9 cellular contexts compared by ENCODE assay signal in the genomic region with DNA sequence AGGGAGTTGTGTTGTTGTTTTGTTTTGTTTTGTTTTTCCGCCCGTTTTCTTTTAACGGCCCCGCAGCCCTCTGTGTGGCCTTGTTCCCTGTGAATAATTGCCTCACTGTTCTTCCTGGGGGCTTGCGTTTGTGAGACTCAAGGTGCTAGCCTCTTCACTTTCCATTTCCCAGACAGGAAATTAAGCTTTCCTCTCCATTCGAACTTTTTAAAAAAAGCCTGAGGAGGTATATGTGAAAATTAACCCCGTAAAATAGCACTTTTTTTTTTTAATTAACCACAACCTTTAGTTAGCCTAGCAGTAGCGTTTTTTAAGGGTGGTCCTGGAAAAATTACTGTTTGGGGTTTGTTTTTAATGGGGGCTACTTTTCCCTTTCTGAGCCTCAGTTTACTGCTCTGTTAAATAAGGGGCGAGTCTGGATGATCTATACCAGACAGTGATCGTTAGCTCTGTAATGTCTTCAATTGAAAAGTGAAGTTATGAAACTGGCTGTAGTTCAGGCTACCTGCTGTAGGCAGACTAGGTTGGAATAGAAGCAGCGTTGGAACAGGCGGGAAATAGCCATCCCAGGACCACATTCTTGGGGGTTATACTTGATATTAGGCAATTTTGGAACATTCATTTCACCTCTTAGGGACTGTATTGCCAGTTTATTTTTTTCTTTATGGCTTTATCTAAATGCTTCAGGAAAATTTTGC. TPM values are rescaled to one million over a fixed set of nuclear protein-coding genes. Genes with fewer than 3 reads are reported as not detected.
DNase-seq lines count a peak whose midpoint lies in the region; FAIRE-seq and TF ChIP-seq lines count a peak whose summit lies in the region.
"Had no signal": no experiment of that assay in that cellular context is flagged by ENCODE, and none has a peak within 500 bp of the region (broad histone marks: within the 10 kb centered on the region; RNA-seq: fewer than 3 reads in every experiment).

No MANE protein-coding gene starts in this region.

- no peak for TF ChIP-seq RAD21 in liver (IDR thresholded peaks at IDR 0.05)

- TF ChIP-seq CTCF in liver (IDR thresholded peaks at IDR 0.05; ENCODE audit: low read depth, low read length, missing input control) (no peak), uterus (IDR thresholded peaks at IDR 0.05) (no peak)

- intact Hi-C loops in uterus (cut with DNase I; ENCODE audit: low total_unique reads), result no loop called here

- no peaks in the 10 kb centered on the region for H3K36me3 ChIP-seq in adipocyte (ENCODE audit: control insufficient read depth, insufficient read depth, low read length, severe bottlenecking)
- no peaks in the 10 kb centered on the region for H3K36me3 ChIP-seq in liver (ENCODE audit: control insufficient read depth in 4 of 4, insufficient read depth in 3 of 4, low read depth in 1 of 4, low read length in 3 of 4)
- H3K36me3 ChIP-seq in uterus, result no peaks in the 10 kb centered on the region

- peak overlapping the region; percentile 84 to 97 for H3K27ac ChIP-seq in liver (ENCODE audit: low read depth in 1 of 2, low read length in 2 of 2)
- H3K27ac ChIP-seq in uterus, result peak overlapping the region; percentile 87 to 97

- no peaks in the 10 kb centered on the region for H3K27me3 ChIP-seq in adipocyte (replicated peaks; ENCODE audit: control insufficient read depth, insufficient read depth, low read length)
- H3K27me3 ChIP-seq in liver (ENCODE audit: control insufficient read depth in 4 of 4, insufficient read depth in 4 of 4, low read length in 3 of 4), result no peaks in the 10 kb centered on the region
- no peaks in the 10 kb centered on the region for H3K27me3 ChIP-seq in uterus

- DNase-seq in NK-92 treated with Interleukin-12 subunit alpha and Interleukin-12 subunit beta, amount 100 ng/mL, for 24 hours (lab: John Stamatoyannopoulos, UW), result peak; percentile 40
- no peak for DNase-seq in NK-92 (lab: John Stamatoyannopoulos, UW; ENCODE audit: unreplicated experiment)
- no peak for DNase-seq in HTR-8/SVneo (ENCODE audit: insufficient read length, low spot score)
- peak; percentile 43 for DNase-seq in adipocyte (ENCODE audit: low read depth)
- DNase-seq in uterus, result no peak
- no peak for DNase-seq in NCI-H2196 treated with DMSO at 0.1 percent for 48 hours (lab: John Stamatoyannopoulos, UW; ENCODE audit: unreplicated experiment)
- no peak for DNase-seq in NCI-H2081 treated with DMSO at 0.1 percent for 48 hours (lab: John Stamatoyannopoulos, UW)

- no peaks in the 10 kb centered on the region for H3K9me3 ChIP-seq in adipocyte (ENCODE audit: control insufficient read depth, low read length)
- no peaks in the 10 kb centered on the region for H3K9me3 ChIP-seq in liver (ENCODE audit: control insufficient read depth in 4 of 4, low read length in 3 of 4)
- no peaks in the 10 kb centered on the region for H3K9me3 ChIP-seq in uterus

- H3K4me1 ChIP-seq in adipocyte (ENCODE audit: control insufficient read depth, insufficient read depth, low read length) (peaks cover 43% of the 10 kb centered on the region), liver (ENCODE audit: control insufficient read depth in 4 of 4, insufficient read depth in 4 of 4, low read length in 3 of 4) (peaks cover 3 to 35% (median 24%) of the 10 kb centered on the region in 4 donors), uterus (peaks cover 0 to 31% of the 10 kb centered on the region in 2 donors)

- peak overlapping the region; percentile 100 for H3K4me3 ChIP-seq in adipocyte (ENCODE audit: low read length)
- H3K4me3 ChIP-seq in liver (ENCODE audit: low read depth in 1 of 3, low read length in 3 of 3), result peak overlapping the region; percentile 45 to 97 (median 69)
- peak overlapping the region; percentile 59 to 95 for H3K4me3 ChIP-seq in uterus

- FAIRE-seq in HTR-8/SVneo (lab: Jason Lieb, UNC), result peak; percentile 93
- FAIRE-seq: colon had no signal

- H3K9ac ChIP-seq in adipocyte (ENCODE audit: low read length) (peak overlapping the region; percentile 100), liver (ENCODE audit: low read depth in 1 of 2, low read length in 2 of 2) (peak overlapping the region; percentile 93 to 99)

- WGBS in liver, result 8% methylated on average over 12 of the region's 12 CpGs

- no peak for TF ChIP-seq POLR2A in uterus (IDR thresholded peaks at IDR 0.05)

TF ChIP-seq in liver, 16 proteins besides CTCF, POLR2A, EP300 and RAD21:
- no peak for TF ChIP-seq TAF1 (conservative IDR thresholded peaks at IDR 0.05)
- no peak for TF ChIP-seq FOXA2 (IDR thresholded peaks at IDR 0.05)
- TF ChIP-seq, protein P1, sequence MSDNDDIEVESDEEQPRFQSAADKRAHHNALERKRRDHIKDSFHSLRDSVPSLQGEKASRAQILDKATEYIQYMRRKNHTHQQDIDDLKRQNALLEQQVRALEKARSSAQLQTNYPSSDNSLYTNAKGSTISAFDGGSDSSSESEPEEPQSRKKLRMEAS (IDR thresholded peaks at IDR 0.05), result no peak
- no peak for TF ChIP-seq HNF4A (conservative IDR thresholded peaks at IDR 0.05)
- TF ChIP-seq EGR1 (IDR thresholded peaks at IDR 0.05; ENCODE audit: low read depth in 2 of 2), result no peak
- TF ChIP-seq SP1 (IDR thresholded peaks at IDR 0.05), result no peak
TF ChIP-seq in liver: peak in this region for 0.

RNA-seq across cellular contexts. Expression of a gene that starts 1.7 kb away (rescaled TPM):
- total RNA-seq in liver (10 to 100 TPM; 18.6 to 32.5 TPM), uterus (10 to 100 TPM; 32.6 to 82.7 (median 60.8) TPM)
- 10 to 100 TPM in 1 of 2 donors, 1 to 10 TPM in 1; 8.5 to 14.7 TPM for polyA plus RNA-seq in liver

RNA-seq across cellular contexts. Expression of a gene that starts 39.8 kb away (rescaled TPM):
- total RNA-seq in liver (10 to 100 TPM in 1 of 2 donors, 1 to 10 TPM in 1; 8.0 to 13.3 TPM), uterus (10 to 100 TPM; 14.1 to 35.2 (median 24.7) TPM)
- polyA plus RNA-seq in liver, result 10 to 100 TPM; 10.7 to 11.0 TPM

Comparison
In these comparisons a context has a peak if more than half of its experiments do, and no peak if none do; other contexts are left out.
1. DNase-seq: peak in NK-92 treated with Interleukin-12 subunit alpha and Interleukin-12 subunit beta, amount 100 ng/mL, for 24 hours (single experiment) and adipocyte (single experiment); none in NK-92 (single experiment), HTR-8/SVneo (single experiment), uterus (0 of 2), NCI-H2196 treated with DMSO at 0.1 percent for 48 hours (single experiment) and NCI-H2081 treated with DMSO at 0.1 percent for 48 hours (single experiment).
2. Peak in every context shown above with its lines, with median percentiles within 50 percentile points of each other: H3K4me3 ChIP-seq.